8 cellular contexts compared by ENCODE assay signal in the genomic region with DNA sequence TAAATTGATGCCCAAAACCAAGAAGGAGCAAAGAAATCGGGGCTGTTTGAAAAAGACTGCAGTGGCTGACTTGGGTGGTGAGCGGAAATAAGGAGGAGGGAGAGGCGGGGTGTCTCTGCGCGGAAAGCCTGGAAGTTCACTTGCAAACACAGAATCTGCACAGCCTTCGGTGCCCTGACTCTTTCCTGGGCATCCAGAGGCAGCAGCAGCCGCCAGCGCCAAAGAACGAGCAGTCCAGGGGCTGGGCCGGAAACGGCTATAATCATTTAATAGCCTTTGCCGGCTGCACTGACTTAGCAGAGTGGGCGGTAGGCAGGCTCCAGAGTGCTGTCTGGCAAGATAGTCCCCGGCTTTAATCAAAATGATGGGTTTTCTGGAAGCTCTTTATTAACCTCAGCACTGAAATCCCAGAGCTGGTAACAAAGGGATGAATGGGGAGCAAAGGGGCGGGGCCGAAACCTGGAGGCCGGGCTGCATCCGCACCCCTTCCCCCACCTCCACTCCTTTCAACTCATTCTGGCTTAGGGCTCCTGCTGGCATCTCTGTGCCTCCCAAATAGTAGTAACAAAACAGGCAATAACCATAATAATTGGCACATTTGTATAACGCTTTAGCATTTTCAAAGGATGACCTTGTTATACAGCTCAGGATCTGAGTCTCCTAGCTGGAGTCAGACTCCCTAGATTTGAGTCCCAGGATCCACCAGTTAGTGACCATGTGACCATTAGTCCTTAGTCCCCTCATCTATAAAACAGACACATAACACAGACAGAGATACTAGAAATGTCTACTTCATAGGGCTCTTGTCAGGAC. TPM values are rescaled to one million over a fixed set of nuclear protein-coding genes. Genes with fewer than 3 reads are reported as not detected.
DNase-seq lines count a peak whose midpoint lies in the region; TF ChIP-seq lines count a peak whose summit lies in the region.

No MANE protein-coding gene starts in this region.

- in situ Hi-C loops in transverse colon (cut with MboI; ENCODE audit: low pct_ligation_motif_present in 1 of 4, low pct_unique_long_range_greater_than_20kb in 1 of 4, low sequenced_read_pairs in 3 of 4) = no loop called here

- no peak for TF ChIP-seq EP300 in transverse colon (IDR thresholded peaks at IDR 0.05; ENCODE audit: low read depth)

- peak overlapping the region; percentile 97 for H3K27ac ChIP-seq in WERI-Rb-1
- no peak overlapping the region for H3K27ac ChIP-seq in transverse colon

- H3K4me3 ChIP-seq in WERI-Rb-1 (ENCODE audit: low read depth, low read length) = peak overlapping the region; percentile 72
- peak overlapping the region in 2 of 4 donors; percentile 7 to 23 for H3K4me3 ChIP-seq in transverse colon

- TF ChIP-seq CTCF in WERI-Rb-1 (IDR thresholded peaks at IDR 0.05; ENCODE audit: low read depth, low read length) = no peak
- TF ChIP-seq CTCF in transverse colon (IDR thresholded peaks at IDR 0.05) = no peak

- DNase-seq in NCI-H2107 treated with DMSO at 0.1 percent for 48 hours (lab: John Stamatoyannopoulos, UW; ENCODE audit: unreplicated experiment) (peak; percentile 26), NCI-H2107 (lab: John Stamatoyannopoulos, UW) (no peak), WERI-Rb-1 (peak; percentile 93), inferior parietal cortex (ENCODE audit: extremely low spot score) (peak; percentile 32), transverse colon (peak; percentile 8), cortex of kidney (lab: John Stamatoyannopoulos, UW) (no peak), SKM-1 treated with dmso at 0.1 percent for 144 hours (lab: John Stamatoyannopoulos, UW; ENCODE audit: unreplicated experiment) (no peak)
- no peak for DNase-seq in central memory CD4-positive, alpha-beta T cell

- TF ChIP-seq POLR2A in transverse colon (IDR thresholded peaks at IDR 0.05) = no peak

- WGBS in transverse colon (ENCODE audit: low coverage in 1 of 2), 2 donors = 8 to 10% methylated on average over 2 to 19 of the region's 19 CpGs

- H3K9me3 ChIP-seq in WERI-Rb-1 (ENCODE audit: severe bottlenecking) (no peaks in the 10 kb centered on the region), transverse colon (no peaks in the 10 kb centered on the region)

- H3K36me3 ChIP-seq in WERI-Rb-1 (no peaks in the 10 kb centered on the region), transverse colon (no peaks in the 10 kb centered on the region)

- H3K27me3 ChIP-seq in WERI-Rb-1 (ENCODE audit: insufficient read depth, low read depth, severe bottlenecking) = no peaks in the 10 kb centered on the region
- peaks cover 5% of the 10 kb centered on the region for H3K27me3 ChIP-seq in transverse colon

- intact Hi-C loops in transverse colon (cut with DNase I; ENCODE audit: low total_unique reads) = no loop called here

- H3K4me1 ChIP-seq in transverse colon = peaks cover 0 to 5% (median 2%) of the 10 kb centered on the region in 4 donors

RNA-seq across cellular contexts. Expression of a gene that starts 35.8 kb away (rescaled TPM):
- under 1 TPM in 2 of 4 donors, not detected in 2; 0.41 to 0.48 TPM for total RNA-seq in transverse colon

RNA-seq across cellular contexts. Expression of a gene that starts 49.1 kb away (rescaled TPM):
- not detected for total RNA-seq in transverse colon

Comparison
In these comparisons a context has a peak if more than half of its experiments do, and no peak if none do; other contexts are left out.
1. DNase-seq: peak in NCI-H2107 treated with DMSO at 0.1 percent for 48 hours (single experiment), WERI-Rb-1 (single experiment), inferior parietal cortex (single experiment) and transverse colon (single experiment); none in NCI-H2107 (single experiment), central memory CD4-positive, alpha-beta T cell (single experiment), cortex of kidney (single experiment) and SKM-1 treated with dmso at 0.1 percent for 144 hours (single experiment).